Comparison of ENCODE assay signal across 16 cellular contexts in genomic region chr1:56491441-56491840, GRCh38.
DNase-seq lines count a peak whose midpoint lies in the region; ATAC-seq and TF ChIP-seq lines count a peak whose summit lies in the region.
"Had no signal": no experiment of that assay in that cellular context is flagged by ENCODE, and none has a peak within 500 bp of the region (broad histone marks: within the 10 kb centered on the region; RNA-seq: fewer than 3 reads in every experiment).

No MANE protein-coding gene starts in this region.

- peaks cover 0 to 10% (median 3%) of the 10 kb centered on the region in 9 donors for H3K9me3 Mint-ChIP-seq in naive thymus-derived CD8-positive, alpha-beta T cell
- H3K9me3 Mint-ChIP-seq: GM23338; natural killer cell; T-helper 1 cell treated with Interleukin-12 subunit alpha and Interleukin-12 subunit beta and Interleukin-4 antibody, amounts not matched to agents 30 μg/mL and 1 μg/mL, for 36 hours had no signal

- H3K36me3 ChIP-seq in right atrium auricular region (peaks cover 22% of the 10 kb centered on the region), left lung (peaks cover 0 to 21% of the 10 kb centered on the region in 2 donors)

- H3K4me1 ChIP-seq in right atrium auricular region (peaks cover 0 to 16% of the 10 kb centered on the region in 2 donors), left lung (peaks cover 13 to 28% of the 10 kb centered on the region in 2 donors)
- H3K4me1 ChIP-seq: Peyer's patch had no signal

- no peak overlapping the region for H3K27ac ChIP-seq in right atrium auricular region
- H3K27ac ChIP-seq in left lung, result no peak overlapping the region
- H3K27ac ChIP-seq: A549, Peyer's patch had no signal

- DNase-seq in Right ventricle myocardium superior (no peak), right atrium auricular region (ENCODE audit: low spot score) (no peak), dermis microvascular lymphatic vessel endothelial cell (ENCODE audit: low read depth in 2 of 2) (peak; percentile 55 to 62), left lung (no peak), D341Med (ENCODE audit: low spot score) (no peak), head of caudate nucleus (no peak)
- no peak for DNase-seq in naive thymus-derived CD8-positive, alpha-beta T cell
- DNase-seq: central memory CD4-positive, alpha-beta T cell; natural killer cell; NCI-H345; Peyer's patch; spleen had no signal

- no peaks in the 10 kb centered on the region for H3K9me3 ChIP-seq in right atrium auricular region
- H3K9me3 ChIP-seq in left lung, result no peaks in the 10 kb centered on the region
- H3K9me3 ChIP-seq: A549, Peyer's patch had no signal

- H3K4me3 ChIP-seq in right atrium auricular region (no peak overlapping the region), left lung (no peak overlapping the region)
- H3K4me3 ChIP-seq: A549, GM23338, Peyer's patch, spleen had no signal

- H3K27me3 Mint-ChIP-seq in naive thymus-derived CD8-positive, alpha-beta T cell, result peaks cover 0 to 10% (median 0%) of the 10 kb centered on the region in 5 donors

- TF ChIP-seq CTCF in right atrium auricular region (IDR thresholded peaks at IDR 0.05) (no peak), left lung (IDR thresholded peaks at IDR 0.05) (no peak)

- ATAC-seq in Right ventricle myocardium superior (ENCODE audit: poor library complexity) (peak; percentile 59), left lung (peak; percentile 40), HG03571 (IDR thresholded peaks at IDR 0.05; ENCODE audit: unreplicated experiment) (no peak)
- no peak for ATAC-seq in naive thymus-derived CD8-positive, alpha-beta T cell
- ATAC-seq: A549, GM23338, natural killer cell had no signal

- H3K27ac Mint-ChIP-seq in naive thymus-derived CD8-positive, alpha-beta T cell, result no peak overlapping the region
- H3K27ac Mint-ChIP-seq: GM23338; natural killer cell; T-helper 1 cell treated with Interleukin-12 subunit alpha and Interleukin-12 subunit beta and Interleukin-4 antibody, amounts not matched to agents 30 μg/mL and 1 μg/mL, for 36 hours had no signal

- POLR2A ChIA-PET in naive thymus-derived CD8-positive, alpha-beta T cell (lab: Charles Lee), result no interaction called here

- no peak overlapping the region for H3K4me3 Mint-ChIP-seq in naive thymus-derived CD8-positive, alpha-beta T cell
- H3K4me3 Mint-ChIP-seq: GM23338; natural killer cell; T-helper 1 cell treated with Interleukin-12 subunit alpha and Interleukin-12 subunit beta and Interleukin-4 antibody, amounts not matched to agents 30 μg/mL and 1 μg/mL, for 36 hours had no signal

- intact Hi-C loops in Right ventricle myocardium superior (cut with DNase I) (no loop called here), left lung (cut with DNase I) (no loop called here), head of caudate nucleus (cut with DNase I) (no loop called here)

- peaks cover 0 to 4% (median 0%) of the 10 kb centered on the region in 3 donors for H3K36me3 Mint-ChIP-seq in naive thymus-derived CD8-positive, alpha-beta T cell
- H3K36me3 Mint-ChIP-seq: natural killer cell had no signal

- H3K27me3 ChIP-seq in right atrium auricular region, result no peaks in the 10 kb centered on the region
- no peaks in the 10 kb centered on the region for H3K27me3 ChIP-seq in left lung
- H3K27me3 ChIP-seq: Peyer's patch, spleen had no signal

- H3K4me1 Mint-ChIP-seq in naive thymus-derived CD8-positive, alpha-beta T cell, result peaks cover 0 to 2% (median 0%) of the 10 kb centered on the region in 4 donors
- H3K4me1 Mint-ChIP-seq: natural killer cell had no signal

Comparison
In these comparisons a context has a peak if more than half of its experiments do, and no peak if none do; other contexts are left out.
1. ATAC-seq: peak in Right ventricle myocardium superior (single experiment) and left lung (single experiment); none in naive thymus-derived CD8-positive, alpha-beta T cell (0 of 2) and HG03571 (single experiment).
2. DNase-seq: peak in dermis microvascular lymphatic vessel endothelial cell (2 of 2); none in Right ventricle myocardium superior (single experiment), right atrium auricular region (single experiment), left lung (0 of 2), D341Med (single experiment), naive thymus-derived CD8-positive, alpha-beta T cell (0 of 10) and head of caudate nucleus (0 of 42).